Comparison of ENCODE assay signal across 1 cellular context in the genomic region with DNA sequence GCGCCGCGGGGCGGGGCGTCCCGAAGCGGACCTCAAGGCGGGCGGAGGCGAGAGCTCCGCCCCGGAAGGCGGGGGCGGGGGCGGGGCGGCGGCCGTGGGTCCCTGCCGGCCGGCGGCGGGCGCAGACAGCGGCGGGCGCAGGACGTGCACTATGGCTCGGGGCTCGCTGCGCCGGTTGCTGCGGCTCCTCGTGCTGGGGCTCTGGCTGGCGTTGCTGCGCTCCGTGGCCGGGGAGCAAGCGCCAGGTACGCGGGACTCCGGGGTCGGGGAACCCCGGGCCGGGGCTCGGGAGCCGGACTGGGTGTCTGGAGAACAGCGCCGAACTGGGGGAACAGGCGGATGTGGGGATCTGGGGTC.
A peak's percentile ranks its signal among the peaks of the same experiment; 100 is the strongest.
TF ChIP-seq lines count a peak whose summit lies in the region.

TSS of gene TNFRSF12A (plus strand) at position 122 of the 357 bp plus-strand sequence. CDS start at position 152, 30 bp downstream.

TF ChIP-seq in HepG2, 621 proteins besides CTCF, POLR2A, EP300 and RAD21 (continued from another document and continues in another):
- TF ChIP-seq, protein P1, sequence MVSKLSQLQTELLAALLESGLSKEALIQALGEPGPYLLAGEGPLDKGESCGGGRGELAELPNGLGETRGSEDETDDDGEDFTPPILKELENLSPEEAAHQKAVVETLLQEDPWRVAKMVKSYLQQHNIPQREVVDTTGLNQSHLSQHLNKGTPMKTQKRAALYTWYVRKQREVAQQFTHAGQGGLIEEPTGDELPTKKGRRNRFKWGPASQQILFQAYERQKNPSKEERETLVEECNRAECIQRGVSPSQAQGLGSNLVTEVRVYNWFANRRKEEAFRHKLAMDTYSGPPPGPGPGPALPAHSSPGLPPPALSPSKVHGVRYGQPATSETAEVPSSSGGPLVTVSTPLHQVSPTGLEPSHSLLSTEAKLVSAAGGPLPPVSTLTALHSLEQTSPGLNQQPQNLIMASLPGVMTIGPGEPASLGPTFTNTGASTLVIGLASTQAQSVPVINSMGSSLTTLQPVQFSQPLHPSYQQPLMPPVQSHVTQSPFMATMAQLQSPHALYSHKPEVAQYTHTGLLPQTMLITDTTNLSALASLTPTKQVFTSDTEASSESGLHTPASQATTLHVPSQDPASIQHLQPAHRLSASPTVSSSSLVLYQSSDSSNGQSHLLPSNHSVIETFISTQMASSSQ (IDR thresholded peaks at IDR 0.05; ENCODE audit: low read depth) = no peak
- TF ChIP-seq, protein P1 (CRISPR knock-in tag; IDR thresholded peaks at IDR 0.05; ENCODE audit: borderline replicate concordance) = no peak
- TF ChIP-seq ZNF616 (CRISPR knock-in tag; IDR thresholded peaks at IDR 0.05; ENCODE audit: low read depth) = no peak
- TF ChIP-seq, protein P2, sequence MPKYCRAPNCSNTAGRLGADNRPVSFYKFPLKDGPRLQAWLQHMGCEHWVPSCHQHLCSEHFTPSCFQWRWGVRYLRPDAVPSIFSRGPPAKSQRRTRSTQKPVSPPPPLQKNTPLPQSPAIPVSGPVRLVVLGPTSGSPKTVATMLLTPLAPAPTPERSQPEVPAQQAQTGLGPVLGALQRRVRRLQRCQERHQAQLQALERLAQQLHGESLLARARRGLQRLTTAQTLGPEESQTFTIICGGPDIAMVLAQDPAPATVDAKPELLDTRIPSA (CRISPR knock-in tag; IDR thresholded peaks at IDR 0.05; ENCODE audit: borderline replicate concordance) = no peak
- no peak for TF ChIP-seq TBX2 (CRISPR knock-in tag; IDR thresholded peaks at IDR 0.05; ENCODE audit: borderline replicate concordance)
- peak; percentile 89 for TF ChIP-seq TAF1 (CRISPR knock-in tag; IDR thresholded peaks at IDR 0.05)
- peak; percentile 41; the same call in 1 of the 2 replicates for TF ChIP-seq ZNF30 (CRISPR knock-in tag; IDR thresholded peaks at IDR 0.05)
- peak; percentile 35; the same call in 1 of the 2 replicates for TF ChIP-seq ZNF777 (CRISPR knock-in tag; IDR thresholded peaks at IDR 0.05)
- no peak for TF ChIP-seq U2AF1 (optimal IDR thresholded peaks at IDR 0.05; ENCODE audit: low read depth, low read length)
- TF ChIP-seq MED1 (CRISPR knock-in tag; IDR thresholded peaks at IDR 0.05) = no peak
- no peak; the same call in 1 of the 2 replicates for TF ChIP-seq ZFP82 (CRISPR knock-in tag; IDR thresholded peaks at IDR 0.05; ENCODE audit: borderline replicate concordance)
- peak; percentile 66; the same call in 1 of the 2 replicates for TF ChIP-seq ZNF558 (CRISPR knock-in tag; IDR thresholded peaks at IDR 0.05; ENCODE audit: borderline replicate concordance)
- TF ChIP-seq DBP (CRISPR knock-in tag; IDR thresholded peaks at IDR 0.05; ENCODE audit: not compliant biosample characterization) = no peak
- no peak for TF ChIP-seq NFATC3 (CRISPR knock-in tag; IDR thresholded peaks at IDR 0.05)
- no peak for TF ChIP-seq GFI1 (CRISPR knock-in tag; IDR thresholded peaks at IDR 0.05; ENCODE audit: borderline replicate concordance)
- TF ChIP-seq ZNF350 (CRISPR knock-in tag; IDR thresholded peaks at IDR 0.05; ENCODE audit: borderline replicate concordance, low read depth) = no peak
- TF ChIP-seq POLR2G (IDR thresholded peaks at IDR 0.05; ENCODE audit: low read depth, low read length) = peak; percentile 86
- TF ChIP-seq ERF (CRISPR knock-in tag; IDR thresholded peaks at IDR 0.05) = peak; percentile 61; the same call in 1 of the 2 replicates
- no peak for TF ChIP-seq RNF2 (conservative IDR thresholded peaks at IDR 0.05; ENCODE audit: low read depth)
- TF ChIP-seq ELK4 (CRISPR knock-in tag; IDR thresholded peaks at IDR 0.05; ENCODE audit: borderline replicate concordance) = no peak
- TF ChIP-seq KLF16 (CRISPR knock-in tag; IDR thresholded peaks at IDR 0.05) = 0 out of 4 replicates have a peak, but pooled peaks of 1 of the 2 experiments have one; percentile 1
- no peak; the same call in 1 of the 2 replicates for TF ChIP-seq ZNF749 (CRISPR knock-in tag; IDR thresholded peaks at IDR 0.05; ENCODE audit: borderline replicate concordance)
- no peak for TF ChIP-seq CSRNP2 (CRISPR knock-in tag; conservative IDR thresholded peaks at IDR 0.05; ENCODE audit: low read depth)
- no peak for TF ChIP-seq ZFP90 (CRISPR knock-in tag; IDR thresholded peaks at IDR 0.05; ENCODE audit: borderline replicate concordance)
- TF ChIP-seq ZNF33A (CRISPR knock-in tag; IDR thresholded peaks at IDR 0.05; ENCODE audit: borderline replicate concordance) = no peak
- peak; percentile 25 for TF ChIP-seq IKZF4 (CRISPR knock-in tag; IDR thresholded peaks at IDR 0.05; ENCODE audit: borderline replicate concordance, low read depth, not compliant biosample characterization)
- TF ChIP-seq, protein P3, sequence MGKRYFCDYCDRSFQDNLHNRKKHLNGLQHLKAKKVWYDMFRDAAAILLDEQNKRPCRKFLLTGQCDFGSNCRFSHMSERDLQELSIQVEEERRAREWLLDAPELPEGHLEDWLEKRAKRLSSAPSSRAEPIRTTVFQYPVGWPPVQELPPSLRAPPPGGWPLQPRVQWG (CRISPR knock-in tag; IDR thresholded peaks at IDR 0.05; ENCODE audit: borderline replicate concordance, low read depth) = 0 out of 2 replicates have a peak, but pooled peaks have one; percentile 74
- TF ChIP-seq ZNF232 (CRISPR knock-in tag; IDR thresholded peaks at IDR 0.05; ENCODE audit: borderline replicate concordance) = no peak; the same call in 1 of the 2 replicates
- TF ChIP-seq, protein P4, sequence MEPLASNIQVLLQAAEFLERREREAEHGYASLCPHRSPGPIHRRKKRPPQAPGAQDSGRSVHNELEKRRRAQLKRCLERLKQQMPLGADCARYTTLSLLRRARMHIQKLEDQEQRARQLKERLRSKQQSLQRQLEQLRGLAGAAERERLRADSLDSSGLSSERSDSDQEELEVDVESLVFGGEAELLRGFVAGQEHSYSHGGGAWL (CRISPR knock-in tag; IDR thresholded peaks at IDR 0.05) = peak; percentile 52; the same call in 1 of the 2 replicates
- TF ChIP-seq ATM (IDR thresholded peaks at IDR 0.05; ENCODE audit: borderline replicate concordance) = no peak
- TF ChIP-seq REL (CRISPR knock-in tag; conservative IDR thresholded peaks at IDR 0.05) = 0 out of 2 replicates have a peak, but pooled peaks have one; percentile 30
- TF ChIP-seq ZBTB33 (CRISPR knock-in tag; IDR thresholded peaks at IDR 0.05) = no peak
- no peak for TF ChIP-seq MAFG (CRISPR knock-in tag; IDR thresholded peaks at IDR 0.05)
- 0 out of 2 replicates have a peak, but pooled peaks have one; percentile 28 for TF ChIP-seq KDM5B (CRISPR knock-in tag; IDR thresholded peaks at IDR 0.05; ENCODE audit: borderline replicate concordance)
- TF ChIP-seq MYC (CRISPR knock-in tag; IDR thresholded peaks at IDR 0.05; ENCODE audit: borderline replicate concordance) = 0 out of 2 replicates have a peak, but pooled peaks have one; percentile 27
- TF ChIP-seq REPIN1 (CRISPR knock-in tag; IDR thresholded peaks at IDR 0.05; ENCODE audit: borderline replicate concordance, low read depth) = no peak
- no peak for TF ChIP-seq ZNF766 (CRISPR knock-in tag; IDR thresholded peaks at IDR 0.05; ENCODE audit: borderline replicate concordance)
- 0 out of 2 replicates have a peak, but pooled peaks have one; percentile 30 for TF ChIP-seq ETS1 (CRISPR knock-in tag; IDR thresholded peaks at IDR 0.05)
- no peak for TF ChIP-seq RARA (CRISPR knock-in tag; IDR thresholded peaks at IDR 0.05)
- no peak for TF ChIP-seq NR1H2 (CRISPR knock-in tag; IDR thresholded peaks at IDR 0.05; ENCODE audit: borderline replicate concordance, low read depth)
- TF ChIP-seq SIX1 (CRISPR knock-in tag; IDR thresholded peaks at IDR 0.05; ENCODE audit: borderline replicate concordance) = no peak
- no peak; the same call in 1 of the 2 replicates for TF ChIP-seq ZNF737 (CRISPR knock-in tag; IDR thresholded peaks at IDR 0.05; ENCODE audit: borderline replicate concordance)
- no peak for TF ChIP-seq ZNF567 (CRISPR knock-in tag; IDR thresholded peaks at IDR 0.05; ENCODE audit: borderline replicate concordance)
- TF ChIP-seq ZNF33B (CRISPR knock-in tag; IDR thresholded peaks at IDR 0.05) = no peak
- peak; percentile 12; the same call in 1 of the 2 replicates for TF ChIP-seq ZNF614 (CRISPR knock-in tag; IDR thresholded peaks at IDR 0.05; ENCODE audit: borderline replicate concordance)
- TF ChIP-seq LCORL (IDR thresholded peaks at IDR 0.05) = no peak
- TF ChIP-seq LCORL (CRISPR knock-in tag; IDR thresholded peaks at IDR 0.05) = no peak
- no peak for TF ChIP-seq TCF12 (IDR thresholded peaks at IDR 0.05)
- no peak for TF ChIP-seq TCF12 (CRISPR knock-in tag; IDR thresholded peaks at IDR 0.05)
- no peak for TF ChIP-seq RELA (CRISPR knock-in tag; IDR thresholded peaks at IDR 0.05)
- no peak; the same call in 1 of the 2 replicates for TF ChIP-seq NKX3-1 (CRISPR knock-in tag; IDR thresholded peaks at IDR 0.05)
- TF ChIP-seq ZNF839 (CRISPR knock-in tag; IDR thresholded peaks at IDR 0.05; ENCODE audit: borderline replicate concordance) = no peak
- TF ChIP-seq ZNF101 (CRISPR knock-in tag; IDR thresholded peaks at IDR 0.05; ENCODE audit: borderline replicate concordance, low read depth) = no peak
- no peak for TF ChIP-seq TRIM24 (CRISPR knock-in tag; IDR thresholded peaks at IDR 0.05)
- TF ChIP-seq PLRG1 (conservative IDR thresholded peaks at IDR 0.05) = no peak
- 0 out of 2 replicates have a peak, but pooled peaks have one; percentile 3 for TF ChIP-seq ZNF263 (CRISPR knock-in tag; IDR thresholded peaks at IDR 0.05)
- TF ChIP-seq ZNF10 (CRISPR knock-in tag; IDR thresholded peaks at IDR 0.05; ENCODE audit: borderline replicate concordance, low read depth) = no peak
- TF ChIP-seq ATF7-NPFF (CRISPR knock-in tag; IDR thresholded peaks at IDR 0.05; ENCODE audit: low read depth) = peak; percentile 29; the same call in 1 of the 2 replicates
- TF ChIP-seq ZNF337 (CRISPR knock-in tag; IDR thresholded peaks at IDR 0.05; ENCODE audit: borderline replicate concordance, low read depth) = no peak
